Comparison of ENCODE assay signal across 19 cellular contexts in the genomic region with DNA sequence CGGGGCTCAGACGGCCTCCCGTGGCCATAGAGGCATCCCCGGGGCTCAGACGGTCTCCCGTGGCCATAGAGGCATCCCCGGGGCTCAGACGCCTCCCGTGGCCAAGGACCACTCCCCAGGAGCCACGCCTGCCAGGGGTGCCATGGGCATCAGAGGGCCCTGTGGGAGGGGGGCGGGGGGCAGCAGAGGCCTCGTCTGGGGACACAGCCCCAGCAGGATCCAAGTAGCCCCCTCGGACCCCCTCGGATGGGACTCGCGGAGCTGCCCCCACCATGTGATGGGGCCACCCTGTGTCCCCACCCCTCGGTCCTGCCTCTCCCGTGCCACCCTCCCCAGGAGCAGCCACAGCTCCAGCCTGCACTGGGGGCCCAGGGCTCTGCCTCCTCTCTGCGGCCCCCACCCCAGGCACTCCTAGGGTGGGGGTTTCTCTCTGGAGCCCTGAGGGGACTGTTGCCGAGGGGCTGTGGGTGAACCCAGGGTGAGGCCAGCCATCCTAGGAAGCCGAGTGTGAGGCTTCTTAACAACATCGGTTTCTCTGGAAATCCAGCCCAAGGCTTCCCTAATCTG. TPM values are rescaled to one million over a fixed set of nuclear protein-coding genes. Genes with fewer than 3 reads are reported as not detected.
"Had no signal": no experiment of that assay in that cellular context is flagged by ENCODE, and none has a peak within 500 bp of the region (broad histone marks: within the 10 kb centered on the region; RNA-seq: fewer than 3 reads in every experiment).

No MANE protein-coding gene starts in this region.

- H3K27me3 ChIP-seq: testis had no signal

- H3K27ac ChIP-seq: esophagus squamous epithelium, prostate gland, sigmoid colon, testis had no signal

- H3K36me3 ChIP-seq: esophagus squamous epithelium, prostate gland, sigmoid colon, stomach had no signal

- H3K4me3 ChIP-seq: esophagus squamous epithelium, prostate gland, sigmoid colon, stomach, testis had no signal

- DNase-seq: activated CD4-positive, alpha-beta T cell treated with anti-CD3 and anti-CD28 coated beads for 4 hours; activated CD8-positive, alpha-beta memory T cell treated with anti-CD3 and anti-CD28 coated beads, Interleukin-2, amount 50 U/mL, for 48 hours; activated CD8-positive, alpha-beta T cell treated with anti-CD3 and anti-CD28 coated beads for 36 hours; activated gamma-delta T cell treated with Interleukin-2 at 50 U/mL for 16 hours; activated naive CD8-positive, alpha-beta T cell treated with anti-CD3 and anti-CD28 coated beads for 36 hours; amygdala; effector CD8-positive, alpha-beta T cell; esophagus squamous epithelium; occipital lobe; sigmoid colon; stimulated activated CD4-positive, alpha-beta T cell treated with anti-CD3 and anti-CD28 coated beads, Interleukin-12 subunit alpha, Interleukin-12 subunit beta, amount 100 ng/mL, for 4 hours; stimulated activated CD4-positive, alpha-beta T cell treated with anti-CD3 and anti-CD28 coated beads, Interleukin-2, amount 100 ng/mL, for 24 hours; stomach; testis had no signal

- H3K9me3 ChIP-seq: esophagus squamous epithelium, prostate gland, testis had no signal

- ATAC-seq: activated CD8-positive, alpha-beta T cell treated with anti-CD3 and anti-CD28 coated beads for 36 hours; naive thymus-derived CD8-positive, alpha-beta T cell; WTC11 had no signal

RNA-seq across cellular contexts. Expression of a gene that starts 2.5 kb away (rescaled TPM):
- total RNA-seq: activated CD8-positive, alpha-beta T cell treated with anti-CD3 and anti-CD28 coated beads for 36 hours; activated naive CD8-positive, alpha-beta T cell treated with anti-CD3 and anti-CD28 coated beads for 36 hours; esophagus squamous epithelium; naive thymus-derived CD8-positive, alpha-beta T cell; ureter had no signal
- polyA plus RNA-seq: naive thymus-derived CD8-positive, alpha-beta T cell had no signal

RNA-seq across cellular contexts. Expression of a gene that starts 15.5 kb away (rescaled TPM):
- total RNA-seq: fibroblast of villous mesenchyme had no signal
